In genomic region chr18:8942909-8943545, GRCh38 we compare ENCODE assay signal across 1 cellular context.
TF ChIP-seq lines count a peak whose summit lies in the region.

No MANE protein-coding gene starts in this region.

TF ChIP-seq in WTC11, 78 proteins besides CTCF, POLR2A, EP300 and RAD21 (continued from another document):
- TF ChIP-seq, protein P1, sequence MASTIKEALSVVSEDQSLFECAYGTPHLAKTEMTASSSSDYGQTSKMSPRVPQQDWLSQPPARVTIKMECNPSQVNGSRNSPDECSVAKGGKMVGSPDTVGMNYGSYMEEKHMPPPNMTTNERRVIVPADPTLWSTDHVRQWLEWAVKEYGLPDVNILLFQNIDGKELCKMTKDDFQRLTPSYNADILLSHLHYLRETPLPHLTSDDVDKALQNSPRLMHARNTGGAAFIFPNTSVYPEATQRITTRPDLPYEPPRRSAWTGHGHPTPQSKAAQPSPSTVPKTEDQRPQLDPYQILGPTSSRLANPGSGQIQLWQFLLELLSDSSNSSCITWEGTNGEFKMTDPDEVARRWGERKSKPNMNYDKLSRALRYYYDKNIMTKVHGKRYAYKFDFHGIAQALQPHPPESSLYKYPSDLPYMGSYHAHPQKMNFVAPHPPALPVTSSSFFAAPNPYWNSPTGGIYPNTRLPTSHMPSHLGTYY (CRISPR knock-in tag; IDR thresholded peaks at IDR 0.05) = no peak
